1 cellular context compared by ENCODE assay signal in genomic region chr10:75238182-75239180, GRCh38.
TF ChIP-seq lines count a peak whose summit lies in the region.

No MANE protein-coding gene starts in this region.

TF ChIP-seq in HepG2, 621 proteins besides CTCF, POLR2A, EP300 and RAD21 (continued from another document):
- TF ChIP-seq ZNF407 (CRISPR knock-in tag; IDR thresholded peaks at IDR 0.05; ENCODE audit: not compliant biosample characterization) (peak; percentile 39), ERF (CRISPR knock-in tag; IDR thresholded peaks at IDR 0.05) (no peak), RBM39 (IDR thresholded peaks at IDR 0.05; ENCODE audit: low read depth, low read length, poor library complexity, severe bottlenecking) (no peak), PCBP1 (IDR thresholded peaks at IDR 0.05; ENCODE audit: borderline replicate concordance, low read depth, low read length) (no peak), ZNF414 (CRISPR knock-in tag; IDR thresholded peaks at IDR 0.05) (no peak), ZNF33B (CRISPR knock-in tag; IDR thresholded peaks at IDR 0.05) (no peak), ZNF766 (CRISPR knock-in tag; IDR thresholded peaks at IDR 0.05; ENCODE audit: borderline replicate concordance) (no peak), ZIK1 (CRISPR knock-in tag; IDR thresholded peaks at IDR 0.05; ENCODE audit: borderline replicate concordance, low read depth) (no peak), ZBTB8A (CRISPR knock-in tag; IDR thresholded peaks at IDR 0.05; ENCODE audit: borderline replicate concordance, low read depth) (no peak), ZNF772 (CRISPR knock-in tag; IDR thresholded peaks at IDR 0.05) (no peak), MED8 (CRISPR knock-in tag; IDR thresholded peaks at IDR 0.05; ENCODE audit: insufficient replicate concordance) (no peak), ZNF788 (CRISPR knock-in tag; IDR thresholded peaks at IDR 0.05; ENCODE audit: borderline replicate concordance) (no peak)
